ENCODE assay signal across 8 cellular contexts in the genomic region with DNA sequence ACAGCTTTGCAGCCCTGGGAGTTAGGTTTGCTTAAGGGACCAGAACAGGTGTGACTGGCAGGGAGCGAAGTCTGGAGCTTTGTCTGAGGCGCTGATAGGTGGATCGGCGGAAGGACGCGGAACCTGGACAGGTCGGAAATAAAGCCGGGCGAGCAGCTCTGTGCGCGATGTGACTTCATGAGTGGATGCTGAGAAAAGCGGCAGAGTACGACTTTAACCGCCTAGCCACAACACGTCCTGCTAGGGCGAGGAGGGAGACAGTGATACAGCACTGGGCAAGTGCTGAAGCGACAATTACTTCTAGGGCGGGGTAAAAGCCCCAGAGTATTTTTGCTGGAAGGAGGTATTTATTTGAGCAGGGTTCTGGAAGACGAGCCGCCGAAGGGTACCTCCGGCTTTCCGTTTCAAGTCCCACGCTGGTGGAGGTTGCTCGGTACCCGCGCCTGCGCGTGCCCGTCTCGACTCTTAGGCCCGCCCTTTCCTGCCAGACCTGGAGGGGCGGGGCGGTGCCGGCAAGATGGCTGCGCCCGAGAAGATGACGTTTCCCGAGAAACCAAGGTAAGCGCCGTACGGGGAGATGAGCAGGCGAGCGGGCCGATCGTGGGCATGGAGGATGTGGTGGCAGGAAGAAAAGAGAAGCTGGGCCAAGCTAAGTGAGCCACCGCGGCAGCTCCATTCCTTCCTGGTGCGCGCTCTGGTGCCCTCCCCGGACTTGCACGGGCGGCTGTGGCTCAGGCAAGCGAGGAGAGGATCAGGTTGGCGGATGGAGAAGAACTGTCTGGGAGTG. TPM values are rescaled to one million over a fixed set of nuclear protein-coding genes. Genes with fewer than 3 reads are reported as not detected.
DNase-seq lines count a peak whose midpoint lies in the region; ATAC-seq and TF ChIP-seq lines count a peak whose summit lies in the region.

A gene with protein sequence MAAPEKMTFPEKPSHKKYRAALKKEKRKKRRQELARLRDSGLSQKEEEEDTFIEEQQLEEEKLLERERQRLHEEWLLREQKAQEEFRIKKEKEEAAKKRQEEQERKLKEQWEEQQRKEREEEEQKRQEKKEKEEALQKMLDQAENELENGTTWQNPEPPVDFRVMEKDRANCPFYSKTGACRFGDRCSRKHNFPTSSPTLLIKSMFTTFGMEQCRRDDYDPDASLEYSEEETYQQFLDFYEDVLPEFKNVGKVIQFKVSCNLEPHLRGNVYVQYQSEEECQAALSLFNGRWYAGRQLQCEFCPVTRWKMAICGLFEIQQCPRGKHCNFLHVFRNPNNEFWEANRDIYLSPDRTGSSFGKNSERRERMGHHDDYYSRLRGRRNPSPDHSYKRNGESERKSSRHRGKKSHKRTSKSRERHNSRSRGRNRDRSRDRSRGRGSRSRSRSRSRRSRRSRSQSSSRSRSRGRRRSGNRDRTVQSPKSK (plus strand): TSS at position 506 of the 787 bp plus-strand sequence. CDS start 12 bp downstream, at position 518.

- peak within 1 kb of the TSS; percentile 81 for H3K27ac ChIP-seq in duodenal mucosa (ENCODE audit: low read depth, low read length)
- H3K27ac ChIP-seq in lower lobe of right lung: peak within 1 kb of the TSS; percentile 87

- H3K27me3 ChIP-seq in duodenal mucosa (ENCODE audit: control insufficient read depth in 1 of 2, insufficient read depth in 2 of 2, low read length in 2 of 2) (no peaks in the 10 kb centered on the region), lower lobe of right lung (ENCODE audit: low read depth) (no peaks in the 10 kb centered on the region)

- TF ChIP-seq CTCF in CD14-positive monocyte (IDR thresholded peaks at IDR 0.05) (no peak), lower lobe of right lung (IDR thresholded peaks at IDR 0.05) (no peak)

- peak; percentile 90 for ATAC-seq in GM19351 (IDR thresholded peaks at IDR 0.05; ENCODE audit: unreplicated experiment)
- peak; percentile 79 for ATAC-seq in HG03469 (IDR thresholded peaks at IDR 0.05; ENCODE audit: unreplicated experiment)
- peak; percentile 97 to 99 for ATAC-seq in lower lobe of right lung

- no peaks in the 10 kb centered on the region for H3K9me3 Mint-ChIP-seq in CD14-positive monocyte

- H3K4me3 ChIP-seq in duodenal mucosa (ENCODE audit: low read depth in 1 of 2, low read length in 2 of 2): peak within 1 kb of the TSS; percentile 86 to 88
- peak within 1 kb of the TSS; percentile 73 for H3K4me3 ChIP-seq in lower lobe of right lung

- H3K36me3 Mint-ChIP-seq in CD14-positive monocyte: peaks cover 14 to 25% of the 10 kb centered on the region in 2 donors

- no peak within 1 kb of the TSS for H3K4me3 Mint-ChIP-seq in CD14-positive monocyte

- H3K4me1 ChIP-seq in duodenal mucosa (ENCODE audit: control insufficient read depth in 1 of 2, insufficient read depth in 2 of 2, low read length in 2 of 2) (no peaks in the 10 kb centered on the region), lower lobe of right lung (peaks cover 6% of the 10 kb centered on the region)

- H3K9me3 ChIP-seq in duodenal mucosa (ENCODE audit: control insufficient read depth in 1 of 2, low read length in 2 of 2) (no peaks in the 10 kb centered on the region), lower lobe of right lung (no peaks in the 10 kb centered on the region)

- H3K36me3 ChIP-seq in duodenal mucosa (ENCODE audit: control insufficient read depth in 1 of 2, insufficient read depth in 2 of 2, low read length in 2 of 2): no peaks in the 10 kb centered on the region
- H3K36me3 ChIP-seq in lower lobe of right lung: peaks cover 7% of the 10 kb centered on the region

- DNase-seq in CD14-positive monocyte (ENCODE audit: low spot score) (peak; percentile 57), NCI-H748 (lab: John Stamatoyannopoulos, UW; ENCODE audit: unreplicated experiment) (peak; percentile 90), lower lobe of right lung (peak; percentile 87)
- peak; percentile 61 to 79 for DNase-seq in activated CD4-positive, alpha-beta T cell treated with anti-CD3 and anti-CD28 coated beads, Interleukin-2, amount 50 U/mL, for 24 hours (ENCODE audit: low read depth in 1 of 2, low spot score in 1 of 2)
- DNase-seq in stimulated activated CD4-positive, alpha-beta T cell treated with anti-CD3 and anti-CD28 coated beads, TNF-alpha, amount 100 ng/mL, for 1 hour (ENCODE audit: low read depth in 3 of 3, low spot score in 1 of 3): peak; percentile 60 to 81 (median 65)

- intact Hi-C loops in CD14-positive monocyte (cut with micrococcal nuclease) (no loop called here), lower lobe of right lung (cut with DNase I) (no loop called here)

- H3K27ac Mint-ChIP-seq in CD14-positive monocyte: no peak within 1 kb of the TSS

- peaks cover 26% of the 10 kb centered on the region for H3K4me1 Mint-ChIP-seq in CD14-positive monocyte

- peaks cover 0 to 2% (median 0%) of the 10 kb centered on the region in 3 donors for H3K27me3 Mint-ChIP-seq in CD14-positive monocyte (ENCODE audit: low read depth in 3 of 3)

- H3K9ac ChIP-seq in duodenal mucosa (ENCODE audit: low read depth in 1 of 2, low read length in 2 of 2): peak within 1 kb of the TSS; percentile 73 to 74

RNA-seq across cellular contexts. Expression of the gene that starts here (rescaled TPM):
- 10 to 100 TPM in 1 of 2 donors, 1 to 10 TPM in 1; 9.3 to 11.2 TPM for polyA plus RNA-seq in CD14-positive monocyte
- 11.3 TPM for total RNA-seq in lower lobe of right lung

Comparison
In these comparisons a context has a peak if more than half of its experiments do, and no peak if none do; other contexts are left out.
1. Peak in every context shown above with its lines: DNase-seq, ATAC-seq, H3K4me3 ChIP-seq and H3K27ac ChIP-seq.